Comparison of ENCODE assay signal across 7 cellular contexts in genomic region chr17:15777717-15778116, GRCh38. TPM values are rescaled to one million over a fixed set of nuclear protein-coding genes. Genes with fewer than 3 reads are reported as not detected.
"Had no signal": no experiment of that assay in that cellular context is flagged by ENCODE, and none has a peak within 500 bp of the region (broad histone marks: within the 10 kb centered on the region; RNA-seq: fewer than 3 reads in every experiment).

No MANE protein-coding gene starts in this region.

- ATAC-seq: HepG2, K562 had no signal

- H3K27ac Mint-ChIP-seq: IgD-negative memory B cell had no signal

- DNase-seq: IMR-90, KBM-7 had no signal

- H3K4me1 Mint-ChIP-seq: IgD-negative memory B cell had no signal

- H3K36me3 Mint-ChIP-seq: IgD-negative memory B cell had no signal

RNA-seq across cellular contexts. Expression of gene TBC1D26, which starts 45.6 kb away (rescaled TPM):
- total RNA-seq: HepG2, HT-29, HT1080, IMR-90, K562 had no signal
